8 cellular contexts compared by ENCODE assay signal in the genomic region with DNA sequence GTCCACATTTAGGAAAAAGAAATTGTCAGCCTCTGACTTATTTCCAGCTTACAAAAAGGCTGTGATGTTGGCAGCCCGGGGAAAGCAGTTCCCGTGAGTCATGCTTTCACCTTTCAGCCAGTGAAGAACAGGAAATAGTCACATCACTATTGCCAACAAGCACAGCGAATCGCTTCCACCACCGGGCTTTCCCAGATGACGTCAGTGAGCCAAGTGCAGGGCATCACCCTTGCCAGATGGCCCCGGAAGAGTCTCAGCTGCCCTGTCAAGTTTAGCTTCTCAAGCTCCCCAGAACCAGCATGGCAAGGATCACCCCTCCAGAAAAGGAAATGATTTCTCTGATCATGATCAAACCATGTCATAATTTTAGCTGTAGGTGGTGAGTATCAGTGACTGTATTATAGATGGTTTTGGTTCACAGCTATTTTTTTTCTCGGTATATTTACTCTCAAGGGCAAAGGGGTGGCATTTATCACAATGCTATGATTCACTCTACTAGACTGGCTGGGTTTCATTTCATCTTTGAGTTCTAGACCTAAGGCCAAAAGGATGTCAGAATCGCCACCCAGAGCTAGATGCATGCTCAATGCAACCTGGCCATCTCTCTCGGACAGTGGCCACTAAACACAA.
DNase-seq lines count a peak whose midpoint lies in the region; ATAC-seq lines count a peak whose summit lies in the region.

No MANE protein-coding gene starts in this region.

- no peaks in the 10 kb centered on the region for H3K9me3 Mint-ChIP-seq in memory B cell

- DNase-seq in NCI-H748 (lab: John Stamatoyannopoulos, UW; ENCODE audit: unreplicated experiment) (peak; percentile 69), NCI-H748 treated with DMSO at 0.1 percent for 48 hours (lab: John Stamatoyannopoulos, UW) (no peak), NCI-H2227 (lab: John Stamatoyannopoulos, UW; ENCODE audit: unreplicated experiment) (peak; percentile 48), dedifferentiated amniotic fluid mesenchymal stem cell (ENCODE audit: extremely low spot score) (peak; percentile 92), memory B cell (ENCODE audit: low spot score in 2 of 2) (peak; percentile 57 to 77)
- peak; percentile 80 to 95 for DNase-seq in activated CD4-positive, alpha-beta T cell treated with anti-CD3 and anti-CD28 coated beads, Interleukin-2, amount 50 U/mL, for 24 hours (ENCODE audit: low read depth in 1 of 2, low spot score in 1 of 2)
- DNase-seq in stimulated activated CD8-positive, alpha-beta memory T cell treated with anti-CD3 and anti-CD28 coated beads, Interleukin-15, amount 100 ng/mL, for 48 hours (ENCODE audit: low read depth in 2 of 2): peak; percentile 91 to 96

- ATAC-seq in HG02981 (IDR thresholded peaks at IDR 0.05; ENCODE audit: unreplicated experiment) (peak; percentile 98), memory B cell (ENCODE audit: low read depth) (peak; percentile 97)

- peaks cover 5% of the 10 kb centered on the region for H3K27me3 Mint-ChIP-seq in memory B cell

- no peaks in the 10 kb centered on the region for H3K36me3 Mint-ChIP-seq in memory B cell

- peak overlapping the region; percentile 46 for H3K4me3 Mint-ChIP-seq in memory B cell

- H3K27ac Mint-ChIP-seq in memory B cell: peak overlapping the region; percentile 94

- H3K4me1 Mint-ChIP-seq in memory B cell: peaks cover 8% of the 10 kb centered on the region
